ENCODE assay signal across 10 cellular contexts in the genomic region with DNA sequence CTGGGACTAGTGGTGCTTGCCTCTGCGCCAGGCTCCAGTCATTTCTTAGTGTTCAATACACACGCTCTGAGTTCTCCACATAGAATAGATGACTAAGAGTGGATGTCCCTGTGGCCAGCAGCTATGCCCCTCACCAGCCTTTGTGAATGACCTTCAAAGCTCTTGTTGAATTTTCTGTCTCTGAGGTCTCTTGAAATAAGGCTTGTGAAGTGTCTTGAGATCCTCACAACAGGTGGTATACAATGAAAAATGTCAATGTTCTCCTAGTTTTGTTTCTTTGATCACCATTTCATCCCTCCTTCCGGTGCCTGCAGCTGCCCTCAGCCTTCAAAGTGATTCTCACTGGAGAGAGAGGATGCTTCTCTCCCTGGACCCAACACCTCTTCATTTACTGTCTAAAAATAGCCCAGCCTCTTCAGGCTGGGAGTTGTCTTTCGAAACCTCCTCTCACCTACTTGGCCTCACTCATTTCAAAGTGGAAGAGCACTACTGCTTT. TPM values are rescaled to one million over a fixed set of nuclear protein-coding genes. Genes with fewer than 3 reads are reported as not detected.
DNase-seq lines count a peak whose midpoint lies in the region; ATAC-seq and TF ChIP-seq lines count a peak whose summit lies in the region.
"Had no signal": no experiment of that assay in that cellular context is flagged by ENCODE, and none has a peak within 500 bp of the region (broad histone marks: within the 10 kb centered on the region; RNA-seq: fewer than 3 reads in every experiment).

No MANE protein-coding gene starts in this region.

- no peaks in the 10 kb centered on the region for H3K36me3 ChIP-seq in testis (ENCODE audit: low read depth, missing control alignments)
- H3K36me3 ChIP-seq: Peyer's patch had no signal

- H3K27me3 ChIP-seq in right cardiac atrium (ENCODE audit: control insufficient read depth, insufficient read depth), result no peaks in the 10 kb centered on the region
- H3K27me3 ChIP-seq in testis, result no peaks in the 10 kb centered on the region
- H3K27me3 ChIP-seq: Peyer's patch had no signal

- CTCF ChIA-PET in activated naive CD4-positive, alpha-beta T cell treated with anti-CD3 and anti-CD28 coated beads, Interleukin-2, amount 10 ng/mL, durations not matched to agents 7 days and 5 days (lab: Charles Lee), result interaction anchor here (1.7 to 5.9 kb wide), 2 partner anchors 31 to 125 kb away, joined by 4 to 46 read pairs; no protein-coding TSS in a partner anchor

- 69% methylated on average over 4 of the region's 4 CpGs for WGBS in right cardiac atrium
- WGBS in testis, 2 donors, result 54 to 66% methylated on average over 4 of the region's 4 CpGs

- ATAC-seq in right cardiac atrium, result peak; percentile 56 to 66
- ATAC-seq in HG03521 (IDR thresholded peaks at IDR 0.05; ENCODE audit: unreplicated experiment), result no peak

- H3K27me3 Mint-ChIP-seq in activated naive CD4-positive, alpha-beta T cell treated with anti-CD3 and anti-CD28 coated beads, Interleukin-2, amount 10 ng/mL, durations not matched to agents 7 days and 5 days, result no peaks in the 10 kb centered on the region
- H3K27me3 Mint-ChIP-seq in activated T-helper 2 cell treated with anti-CD3 and anti-CD28 coated beads, Interferon-gamma antibody, Interleukin-2, Interleukin-4, amounts not matched to agents 10 μg/mL and 5 μg/mL and 100 μg/mL, durations not matched to agents 14 hours and 24 hours and 36 hours (ENCODE audit: low read depth), result no peaks in the 10 kb centered on the region

- peak overlapping the region; percentile 59 for H3K27ac ChIP-seq in right cardiac atrium (ENCODE audit: low read length)
- peak overlapping the region; percentile 47 to 69 for H3K27ac ChIP-seq in testis

- no peak overlapping the region for H3K4me3 ChIP-seq in right cardiac atrium (ENCODE audit: low read length)
- no peak overlapping the region for H3K4me3 ChIP-seq in testis
- H3K4me3 ChIP-seq: Peyer's patch had no signal

- intact Hi-C loops in activated T-helper 2 cell treated with anti-CD3 and anti-CD28 coated beads, Interferon-gamma antibody, Interleukin-2, Interleukin-4, amounts not matched to agents 10 μg/mL and 5 μg/mL and 100 μg/mL, durations not matched to agents 14 hours and 24 hours and 36 hours (cut with micrococcal nuclease), result no loop called here
- intact Hi-C loops in right cardiac atrium (cut with DNase I) (loop anchor here in 1 of 4 donors (10.0 kb wide), 1 partner anchor 125 kb away; no protein-coding TSS in a partner anchor), testis (cut with DNase I; ENCODE audit: low total_unique reads) (no loop called here), head of caudate nucleus (cut with DNase I) (no loop called here)

- TF ChIP-seq CTCF in testis (IDR thresholded peaks at IDR 0.05), result no peak

- no peaks in the 10 kb centered on the region for H3K9me3 Mint-ChIP-seq in activated naive CD4-positive, alpha-beta T cell treated with anti-CD3 and anti-CD28 coated beads, Interleukin-2, amount 10 ng/mL, durations not matched to agents 7 days and 5 days
- H3K9me3 Mint-ChIP-seq in activated T-helper 2 cell treated with anti-CD3 and anti-CD28 coated beads, Interferon-gamma antibody, Interleukin-2, Interleukin-4, amounts not matched to agents 10 μg/mL and 5 μg/mL and 100 μg/mL, durations not matched to agents 14 hours and 24 hours and 36 hours, result no peaks in the 10 kb centered on the region

- H3K4me1 ChIP-seq in right cardiac atrium (ENCODE audit: control insufficient read depth, insufficient read depth, low read length) (peaks cover 11% of the 10 kb centered on the region), testis (peaks cover 76% of the 10 kb centered on the region)

- no peak for TF ChIP-seq POLR2A in testis (IDR thresholded peaks at IDR 0.05)

- no peak overlapping the region for H3K4me3 Mint-ChIP-seq in activated naive CD4-positive, alpha-beta T cell treated with anti-CD3 and anti-CD28 coated beads, Interleukin-2, amount 10 ng/mL, durations not matched to agents 7 days and 5 days
- no peak overlapping the region for H3K4me3 Mint-ChIP-seq in activated T-helper 2 cell treated with anti-CD3 and anti-CD28 coated beads, Interferon-gamma antibody, Interleukin-2, Interleukin-4, amounts not matched to agents 10 μg/mL and 5 μg/mL and 100 μg/mL, durations not matched to agents 14 hours and 24 hours and 36 hours (ENCODE audit: low read depth)

- no peak for DNase-seq in activated naive CD4-positive, alpha-beta T cell treated with anti-CD3 and anti-CD28 coated beads, Interleukin-2, amount 10 ng/mL, durations not matched to agents 7 days and 5 days
- DNase-seq in activated naive CD4-positive, alpha-beta T cell treated with Interleukin-2 at 50 U/mL for 16 hours, result no peak
- DNase-seq in activated T-helper 2 cell treated with anti-CD3 and anti-CD28 coated beads, Interferon-gamma antibody, Interleukin-2, Interleukin-4, amounts not matched to agents 10 μg/mL and 5 μg/mL and 100 μg/mL, durations not matched to agents 14 hours and 24 hours and 36 hours (ENCODE audit: low spot score), result no peak
- DNase-seq in right cardiac atrium (no peak), testis (no peak), head of caudate nucleus (no peak), MV-4-11 (lab: John Stamatoyannopoulos, UW) (no peak)
- DNase-seq: activated CD4-positive, alpha-beta T cell treated with anti-CD3 and anti-CD28 coated beads, Interleukin-2, amount 50 U/mL, for 1 hour; Peyer's patch had no signal

- H3K27ac Mint-ChIP-seq in activated naive CD4-positive, alpha-beta T cell treated with anti-CD3 and anti-CD28 coated beads, Interleukin-2, amount 10 ng/mL, durations not matched to agents 7 days and 5 days, result peak overlapping the region; percentile 61
- peak overlapping the region; percentile 74 for H3K27ac Mint-ChIP-seq in activated T-helper 2 cell treated with anti-CD3 and anti-CD28 coated beads, Interferon-gamma antibody, Interleukin-2, Interleukin-4, amounts not matched to agents 10 μg/mL and 5 μg/mL and 100 μg/mL, durations not matched to agents 14 hours and 24 hours and 36 hours

- H3K36me3 Mint-ChIP-seq in activated naive CD4-positive, alpha-beta T cell treated with anti-CD3 and anti-CD28 coated beads, Interleukin-2, amount 10 ng/mL, durations not matched to agents 7 days and 5 days, result peaks cover 11% of the 10 kb centered on the region
- H3K36me3 Mint-ChIP-seq in activated T-helper 2 cell treated with anti-CD3 and anti-CD28 coated beads, Interferon-gamma antibody, Interleukin-2, Interleukin-4, amounts not matched to agents 10 μg/mL and 5 μg/mL and 100 μg/mL, durations not matched to agents 14 hours and 24 hours and 36 hours (ENCODE audit: low read depth), result peaks cover 8% of the 10 kb centered on the region

- H3K4me1 Mint-ChIP-seq in activated naive CD4-positive, alpha-beta T cell treated with anti-CD3 and anti-CD28 coated beads, Interleukin-2, amount 10 ng/mL, durations not matched to agents 7 days and 5 days, result peaks cover 69% of the 10 kb centered on the region
- H3K4me1 Mint-ChIP-seq in activated T-helper 2 cell treated with anti-CD3 and anti-CD28 coated beads, Interferon-gamma antibody, Interleukin-2, Interleukin-4, amounts not matched to agents 10 μg/mL and 5 μg/mL and 100 μg/mL, durations not matched to agents 14 hours and 24 hours and 36 hours (ENCODE audit: low read depth), result peaks cover 50% of the 10 kb centered on the region

- no peaks in the 10 kb centered on the region for H3K9me3 ChIP-seq in right cardiac atrium (ENCODE audit: control insufficient read depth, low read length)
- no peaks in the 10 kb centered on the region for H3K9me3 ChIP-seq in testis
- H3K9me3 ChIP-seq: Peyer's patch had no signal

RNA-seq across cellular contexts. Expression of gene MAPKBP1, which starts 5.4 kb away (rescaled TPM):
- total RNA-seq in activated T-helper 2 cell treated with anti-CD3 and anti-CD28 coated beads, Interferon-gamma antibody, Interleukin-2, Interleukin-4, amounts not matched to agents 10 μg/mL and 5 μg/mL and 100 μg/mL, durations not matched to agents 14 hours and 24 hours and 36 hours, result 24.7 and 25.7 TPM in 2 replicates
- total RNA-seq in right cardiac atrium (10 to 100 TPM; 16.0 to 20.4 (median 19.2) TPM), testis (100 to 1,000 TPM; 156 to 159 TPM)
- polyA plus RNA-seq in right cardiac atrium (11.2 TPM), testis (ENCODE audit: insufficient read depth, low read depth, low replicate concordance) (76.2 TPM)

RNA-seq across cellular contexts. Expression of gene JMJD7, which starts 48.2 kb away (rescaled TPM):
- total RNA-seq in activated T-helper 2 cell treated with anti-CD3 and anti-CD28 coated beads, Interferon-gamma antibody, Interleukin-2, Interleukin-4, amounts not matched to agents 10 μg/mL and 5 μg/mL and 100 μg/mL, durations not matched to agents 14 hours and 24 hours and 36 hours, result 15.7 and 20.0 TPM in 2 replicates
- total RNA-seq in right cardiac atrium (10 to 100 TPM in 3 of 4 donors, 1 to 10 TPM in 1; 8.5 to 17.2 (median 16.2) TPM), testis (10 to 100 TPM; 18.6 to 21.6 TPM)
- polyA plus RNA-seq in right cardiac atrium (16.5 TPM), testis (ENCODE audit: insufficient read depth, low read depth, low replicate concordance) (10.5 TPM)

RNA-seq across cellular contexts. Expression of gene PLA2G4B, which starts 58.9 kb away (rescaled TPM):
- total RNA-seq in activated T-helper 2 cell treated with anti-CD3 and anti-CD28 coated beads, Interferon-gamma antibody, Interleukin-2, Interleukin-4, amounts not matched to agents 10 μg/mL and 5 μg/mL and 100 μg/mL, durations not matched to agents 14 hours and 24 hours and 36 hours, result 8.0 and 10.5 TPM in 2 replicates
- 1 to 10 TPM; 1.8 to 7.1 (median 5.8) TPM for total RNA-seq in right cardiac atrium
- 3.9 TPM for polyA plus RNA-seq in right cardiac atrium
- total RNA-seq in testis, result 10 to 100 TPM; 16.4 to 16.6 TPM
- polyA plus RNA-seq in testis (ENCODE audit: insufficient read depth, low read depth, low replicate concordance), result 7.4 TPM
